13 cellular contexts compared by ENCODE assay signal in the genomic region with DNA sequence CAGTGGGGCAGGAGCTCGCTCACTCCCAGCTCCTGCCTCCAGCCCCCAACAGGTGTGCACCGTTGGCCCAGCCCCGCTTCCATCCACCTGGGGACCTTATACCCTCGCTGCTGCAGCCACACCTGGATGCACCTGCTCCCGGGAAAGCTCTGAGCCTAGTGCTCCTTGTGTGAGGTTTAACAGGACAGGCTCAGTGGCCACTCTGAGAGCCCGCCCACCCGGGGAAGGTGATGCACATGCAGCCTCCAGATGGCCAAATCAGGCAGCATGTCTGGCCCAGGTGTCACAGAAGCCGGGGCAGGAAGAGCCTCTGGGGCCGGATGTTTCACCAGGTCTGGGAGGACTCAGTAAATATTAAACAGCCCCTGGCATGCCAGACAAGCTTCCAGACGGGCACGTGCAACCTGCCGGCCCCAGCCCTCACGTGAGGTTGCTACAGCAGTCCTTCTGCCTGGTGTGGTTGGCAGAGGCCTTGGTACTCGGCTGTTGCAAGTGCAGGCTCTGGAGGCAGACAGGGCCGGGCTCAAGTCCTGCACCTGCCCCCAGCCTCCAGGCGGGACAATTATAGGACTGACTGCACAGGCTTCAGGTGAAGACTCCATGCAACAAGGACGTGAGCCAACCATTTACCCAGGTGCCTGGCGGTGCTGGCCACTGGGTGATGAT.
DNase-seq lines count a peak whose midpoint lies in the region; ATAC-seq and TF ChIP-seq lines count a peak whose summit lies in the region.
"Had no signal": no experiment of that assay in that cellular context is flagged by ENCODE, and none has a peak within 500 bp of the region (broad histone marks: within the 10 kb centered on the region; RNA-seq: fewer than 3 reads in every experiment).

No MANE protein-coding gene starts in this region.

- no peaks in the 10 kb centered on the region for H3K36me3 ChIP-seq in Panc1 (ENCODE audit: control insufficient read depth, insufficient read depth, low read length)

- POLR2A ChIA-PET in Panc1 (lab: Charles Lee), result no interaction called here

- in situ Hi-C loops in Panc1 (cut with HindIII; ENCODE audit: low pct_unique_long_range_greater_than_20kb, low sequenced_read_pairs), result no loop called here

- ATAC-seq in Panc1 (no peak), HG03196 (IDR thresholded peaks at IDR 0.05; ENCODE audit: unreplicated experiment) (no peak), GM18867 (IDR thresholded peaks at IDR 0.05; ENCODE audit: unreplicated experiment) (no peak), GM18520 (IDR thresholded peaks at IDR 0.05; ENCODE audit: unreplicated experiment) (no peak)
- ATAC-seq: natural killer cell treated with Interleukin-12 subunit alpha and Interleukin-12 subunit beta and Interleukin-15 and Interleukin-18, amount 100 ng/mL, for 72 hours; stimulated activated memory B cell treated with anti-CD40 and anti-IgM and Interleukin-4, amounts not matched to agents 10 μg/mL and 1 μg/mL and 100 μg/mL, for 72 hours had no signal

- peak; percentile 79 to 91 (median 80) for DNase-seq in NCI-H1417 (lab: John Stamatoyannopoulos, UW)
- no peak for DNase-seq in Panc1 (ENCODE audit: low read depth, low spot score)
- peak; percentile 72 for DNase-seq in left kidney (ENCODE audit: low read depth, low spot score)
- DNase-seq in SK-N-DZ (ENCODE audit: low spot score), result no peak
- DNase-seq: activated CD8-positive, alpha-beta memory T cell treated with anti-CD3 and anti-CD28 coated beads for 24 hours; NCI-H2227 treated with DMSO at 0.1 percent for 48 hours; T-helper 2 cell had no signal

- H3K4me1 ChIP-seq in Panc1 (ENCODE audit: control insufficient read depth, insufficient read depth, low read length), result peaks cover 39% of the 10 kb centered on the region

- CTCF ChIA-PET in Panc1 (lab: Charles Lee), result no interaction called here

- no peaks in the 10 kb centered on the region for H3K27me3 ChIP-seq in Panc1 (ENCODE audit: control insufficient read depth, insufficient read depth, low read length)

- H3K27ac ChIP-seq in C4-2B (peak overlapping the region; percentile 27; the same call in 1 of the 2 replicates), Panc1 (ENCODE audit: low read length) (peak overlapping the region; percentile 1; the same call in 1 of the 2 replicates)

- BruUV-seq in Panc1 (replicated peaks; lab: Mats Ljungman, UMichigan), result no TSS peak

- no peak for TF ChIP-seq CTCF in C4-2B (conservative IDR thresholded peaks at IDR 0.05)
- no peak for TF ChIP-seq CTCF in Panc1 (IDR thresholded peaks at IDR 0.05)

- H3K4me3 ChIP-seq in Panc1 (ENCODE audit: low read depth in 2 of 2, low read length in 2 of 2), result no peak overlapping the region

- H3K9me3 ChIP-seq in Panc1 (ENCODE audit: control insufficient read depth, insufficient read depth, low read depth, low read length), result no peaks in the 10 kb centered on the region

- intact Hi-C loops in Panc1 (cut with micrococcal nuclease; ENCODE audit: unreplicated experiment), result no loop called here

Comparison
In these comparisons a context has a peak if more than half of its experiments do, and no peak if none do; other contexts are left out.
1. DNase-seq: peak in NCI-H1417 (3 of 3) and left kidney (single experiment); none in Panc1 (single experiment) and SK-N-DZ (single experiment).